1 cellular context compared by ENCODE assay signal in genomic region chr1:10046356-10047085, GRCh38.
TF ChIP-seq lines count a peak whose summit lies in the region.

No MANE protein-coding gene starts in this region.

TF ChIP-seq in IMR-90, 13 proteins besides CTCF, POLR2A, EP300 and RAD21 (continued from another document):
- no peak for TF ChIP-seq FOS (IDR thresholded peaks at IDR 0.05; ENCODE audit: low read depth, low read length)
- TF ChIP-seq USF2 (IDR thresholded peaks at IDR 0.05; ENCODE audit: low read depth, low read length): no peak
- TF ChIP-seq ELK1 (IDR thresholded peaks at IDR 0.05; ENCODE audit: borderline replicate concordance, low read depth, low read length): no peak
- TF ChIP-seq BHLHE40 (IDR thresholded peaks at IDR 0.05; ENCODE audit: low read depth, low read length): no peak
- no peak for TF ChIP-seq SMC3 (IDR thresholded peaks at IDR 0.05; ENCODE audit: low read depth, low read length)
